ENCODE assay signal across 8 cellular contexts in the genomic region with DNA sequence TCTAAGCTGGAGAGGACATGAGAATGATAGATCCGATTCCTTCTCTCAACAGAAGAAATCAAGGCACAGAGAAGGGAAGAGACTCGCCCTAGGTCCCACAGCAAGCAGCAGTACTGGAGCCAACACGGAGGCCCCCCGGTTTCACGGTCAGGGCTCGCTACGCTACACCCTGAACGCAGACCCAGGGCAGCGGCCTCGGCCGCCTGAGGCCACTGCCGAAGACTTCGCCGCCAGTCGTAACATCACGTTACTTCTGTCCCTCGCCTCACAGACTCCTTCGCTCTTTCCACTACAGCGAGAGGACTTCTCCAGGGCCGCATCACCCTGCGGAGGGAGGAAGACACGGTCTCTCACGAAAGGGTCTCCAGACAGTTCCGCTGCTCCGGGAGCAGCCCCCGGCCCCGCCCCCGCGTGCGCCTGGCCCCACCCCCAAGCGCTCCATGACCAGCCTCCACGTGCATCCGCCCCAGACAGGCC. TPM values are rescaled to one million over a fixed set of nuclear protein-coding genes. Genes with fewer than 3 reads are reported as not detected.
A peak's percentile ranks its signal among the peaks of the same experiment; 100 is the strongest.
DNase-seq lines count a peak whose midpoint lies in the region; ATAC-seq and TF ChIP-seq lines count a peak whose summit lies in the region.

No MANE protein-coding gene starts in this region.

- peak overlapping the region; percentile 72 for H3K4me2 ChIP-seq in MM.1S (ENCODE audit: low read depth, low read length)

- WGBS in ovary, 3 donors = 2 to 4% (median 3%) methylated on average over 29 to 33 of the region's 33 CpGs

- peaks cover 14% of the 10 kb centered on the region for H3K4me1 Mint-ChIP-seq in CD14-positive monocyte

- peak overlapping the region in 6 of 7 donors; percentile 42 to 96 (median 82) for H3K27ac Mint-ChIP-seq in CD14-positive monocyte

- TF ChIP-seq EP300 in ovary (IDR thresholded peaks at IDR 0.05) = no peak

- H3K9me3 ChIP-seq in MM.1S (replicated peaks; ENCODE audit: insufficient read depth, low read length) (no peaks in the 10 kb centered on the region), ovary (no peaks in the 10 kb centered on the region)

- TF ChIP-seq CTCF in CD14-positive monocyte (IDR thresholded peaks at IDR 0.05) = no peak
- TF ChIP-seq CTCF in MM.1S (IDR thresholded peaks at IDR 0.05; ENCODE audit: low read length) = no peak
- no peak for TF ChIP-seq CTCF in epithelial cell of proximal tubule (conservative IDR thresholded peaks at IDR 0.05; ENCODE audit: low read depth, low read length)
- no peak for TF ChIP-seq CTCF in ovary (IDR thresholded peaks at IDR 0.05)

- H3K79me2 ChIP-seq in MM.1S (ENCODE audit: low read length) = peaks cover 20% of the 10 kb centered on the region

- H3K9me3 Mint-ChIP-seq in CD14-positive monocyte = peaks cover 0 to 5% (median 0%) of the 10 kb centered on the region in 7 donors

- intact Hi-C loops in CD14-positive monocyte (cut with micrococcal nuclease) (no loop called here), ovary (cut with DNase I) (no loop called here)

- DNase-seq in CD14-positive monocyte (ENCODE audit: low spot score) (no peak), MM.1S (no peak), epithelial cell of proximal tubule (ENCODE audit: low read depth) (no peak), ovary (no peak), SIG-M5 (lab: John Stamatoyannopoulos, UW) (no peak), NCI-H2081 treated with DMSO at 0.1 percent for 48 hours (lab: John Stamatoyannopoulos, UW) (no peak)

- H3K36me3 Mint-ChIP-seq in CD14-positive monocyte = peaks cover 0 to 4% of the 10 kb centered on the region in 2 donors

- H2AFZ ChIP-seq in MM.1S (ENCODE audit: low read length) = peak overlapping the region; percentile 70

- H3K4me1 ChIP-seq in MM.1S (ENCODE audit: low read length) (no peaks in the 10 kb centered on the region), ovary (ENCODE audit: insufficient read depth) (peaks cover 1% of the 10 kb centered on the region)

- peak; percentile 12 for ATAC-seq in GM21619 (IDR thresholded peaks at IDR 0.05; ENCODE audit: unreplicated experiment)
- ATAC-seq in HG02885 (IDR thresholded peaks at IDR 0.05; ENCODE audit: poor library complexity, unreplicated experiment) = no peak

- H3K4me3 ChIP-seq in MM.1S (ENCODE audit: low read length) (peak overlapping the region; percentile 62), epithelial cell of proximal tubule (ENCODE audit: low read depth, low read length) (peak overlapping the region; percentile 87), ovary (peak overlapping the region; percentile 64)

- H4K20me1 ChIP-seq in MM.1S (ENCODE audit: insufficient read depth, low read length) = no peaks in the 10 kb centered on the region

- H3K4me3 Mint-ChIP-seq in CD14-positive monocyte = peak overlapping the region; percentile 94 to 96

- H3K27me3 Mint-ChIP-seq in CD14-positive monocyte (ENCODE audit: low read depth in 3 of 3) = peaks cover 15 to 35% (median 15%) of the 10 kb centered on the region in 3 donors

- peaks cover 4% of the 10 kb centered on the region; the same call in 1 of the 2 replicates for H3F3A ChIP-seq in MM.1S (ENCODE audit: insufficient read depth, low read length)

- H3K9ac ChIP-seq in MM.1S (ENCODE audit: low read length) = peak overlapping the region; percentile 23; the same call in 1 of the 2 replicates

- H3K27me3 ChIP-seq in MM.1S (replicated peaks; ENCODE audit: insufficient read depth, low read length) = no peaks in the 10 kb centered on the region
- H3K27me3 ChIP-seq in ovary = no peaks in the 10 kb centered on the region

- H3K36me3 ChIP-seq in MM.1S (replicated peaks; ENCODE audit: insufficient read depth, low read length) (no peaks in the 10 kb centered on the region), ovary (no peaks in the 10 kb centered on the region)

- peak; percentile 28 for TF ChIP-seq POLR2A in ovary (IDR thresholded peaks at IDR 0.05)

- no peaks in the 10 kb centered on the region for H3K9me2 ChIP-seq in MM.1S (replicated peaks; ENCODE audit: insufficient read depth, low read length)

- H3K27ac ChIP-seq in MM.1S (ENCODE audit: low read length) = no peak overlapping the region
- peak overlapping the region; percentile 14 to 78 for H3K27ac ChIP-seq in ovary

RNA-seq across cellular contexts. Expression of gene DCAF4, which starts 0.4 kb away (rescaled TPM):
- polyA plus RNA-seq in CD14-positive monocyte (1 to 10 TPM; 1.1 to 2.3 TPM), ovary (10 to 100 TPM; 12.2 to 19.7 TPM)
- total RNA-seq in epithelial cell of proximal tubule (26.6 and 30.9 TPM in 2 replicates), ovary (10 to 100 TPM; 13.9 to 31.1 (median 21.8) TPM)

RNA-seq across cellular contexts. Expression of gene DPF3, which starts 32.0 kb away (rescaled TPM):
- polyA plus RNA-seq in CD14-positive monocyte (under 1 TPM in 1 of 2 donors, not detected in 1; 0.33 TPM), ovary (1 to 10 TPM; 6.3 to 8.9 TPM)
- total RNA-seq in epithelial cell of proximal tubule (0.86 and 0.94 TPM in 2 replicates), ovary (10 to 100 TPM in 6 of 7 donors, 1 to 10 TPM in 1; 8.0 to 34.4 (median 23.0) TPM)
